23 cellular contexts compared by ENCODE assay signal in genomic region chr12:68350753-68351152, GRCh38. TPM values are rescaled to one million over a fixed set of nuclear protein-coding genes. Genes with fewer than 3 reads are reported as not detected.
DNase-seq lines count a peak whose midpoint lies in the region; ATAC-seq and TF ChIP-seq lines count a peak whose summit lies in the region.
"Had no signal": no experiment of that assay in that cellular context is flagged by ENCODE, and none has a peak within 500 bp of the region (broad histone marks: within the 10 kb centered on the region; RNA-seq: fewer than 3 reads in every experiment).

No MANE protein-coding gene starts in this region.

- no peak overlapping the region for H3K27ac ChIP-seq in caudate nucleus (ENCODE audit: low read depth, low read length)
- H3K27ac ChIP-seq: dorsolateral prefrontal cortex, heart right ventricle, pancreas, RWPE1 had no signal

- H3K4me3 ChIP-seq in adipocyte (ENCODE audit: low read length) (no peak overlapping the region), fibroblast of villous mesenchyme (ENCODE audit: low read depth, low read length) (no peak overlapping the region)
- H3K4me3 ChIP-seq: dorsolateral prefrontal cortex, GM23338, heart right ventricle, pancreas, sigmoid colon, transverse colon had no signal

- H3K27ac Mint-ChIP-seq in activated CD4-positive, alpha-beta T cell treated with anti-CD3 and anti-CD28 coated beads, Interleukin-2, amount 10 ng/mL, durations not matched to agents 7 days and 5 days = no peak overlapping the region
- H3K27ac Mint-ChIP-seq: activated CD8-positive, alpha-beta memory T cell treated with anti-CD3 and anti-CD28 coated beads, Interleukin-2, amount 10 ng/mL, durations not matched to agents 7 days and 5 days; activated naive CD8-positive, alpha-beta T cell treated with anti-CD3 and anti-CD28 coated beads for 36 hours; activated T-helper 17 cell treated with anti-CD3 and anti-CD28 coated beads, Interleukin-2, amount 50 U/mL, for 72 hours; GM23338; IgD-negative memory B cell had no signal

- H3K9ac ChIP-seq in adipocyte (ENCODE audit: low read length) = peak overlapping the region; percentile 4

- peaks cover 12% of the 10 kb centered on the region for H3K4me1 Mint-ChIP-seq in activated CD4-positive, alpha-beta T cell treated with anti-CD3 and anti-CD28 coated beads, Interleukin-2, amount 10 ng/mL, durations not matched to agents 7 days and 5 days

- CTCF ChIA-PET in activated CD4-positive, alpha-beta T cell treated with anti-CD3 and anti-CD28 coated beads, Interleukin-2, amount 10 ng/mL, durations not matched to agents 7 days and 5 days (lab: Charles Lee) = interaction anchor here (0.8 kb wide), 1 partner anchor 457 kb away, joined by 4 read pairs; the partner anchor contains the start of gene MDM2

- no peaks in the 10 kb centered on the region for H3K36me3 ChIP-seq in adipocyte (ENCODE audit: control insufficient read depth, insufficient read depth, low read length, severe bottlenecking)
- H3K36me3 ChIP-seq: heart right ventricle, pancreas, sigmoid colon, transverse colon had no signal

- no peak overlapping the region for H3K4me3 Mint-ChIP-seq in activated CD4-positive, alpha-beta T cell treated with anti-CD3 and anti-CD28 coated beads, Interleukin-2, amount 10 ng/mL, durations not matched to agents 7 days and 5 days
- H3K4me3 Mint-ChIP-seq: activated CD8-positive, alpha-beta memory T cell treated with anti-CD3 and anti-CD28 coated beads, Interleukin-2, amount 10 ng/mL, durations not matched to agents 7 days and 5 days; activated naive CD8-positive, alpha-beta T cell treated with anti-CD3 and anti-CD28 coated beads for 36 hours; activated T-helper 17 cell treated with anti-CD3 and anti-CD28 coated beads, Interleukin-2, amount 50 U/mL, for 72 hours; GM23338; IgD-negative memory B cell had no signal

- ATAC-seq in HG02798 (IDR thresholded peaks at IDR 0.05; ENCODE audit: poor library complexity, unreplicated experiment) = no peak
- ATAC-seq: activated CD8-positive, alpha-beta memory T cell treated with anti-CD3 and anti-CD28 coated beads, Interleukin-2, amount 10 ng/mL, durations not matched to agents 7 days and 5 days; activated T-helper 17 cell treated with anti-CD3 and anti-CD28 coated beads, Interleukin-2, amount 50 U/mL, for 72 hours; GM23338; heart right ventricle; pancreas; stimulated activated naive CD8-positive, alpha-beta T cell treated with anti-CD3 and anti-CD28 coated beads, Interleukin-15, Interleukin-2, amounts not matched to agents 100 U/mL and 50 U/mL, for 24 hours had no signal

- TF ChIP-seq CTCF in fibroblast of villous mesenchyme (IDR thresholded peaks at IDR 0.05; ENCODE audit: insufficient read depth, low read depth, low read length) = no peak

- peaks cover 29% of the 10 kb centered on the region for H3K4me1 ChIP-seq in adipocyte (ENCODE audit: control insufficient read depth, insufficient read depth, low read length)
- H3K4me1 ChIP-seq: heart right ventricle, pancreas had no signal

- H3K36me3 Mint-ChIP-seq in activated CD4-positive, alpha-beta T cell treated with anti-CD3 and anti-CD28 coated beads, Interleukin-2, amount 10 ng/mL, durations not matched to agents 7 days and 5 days (ENCODE audit: low read depth) = no peaks in the 10 kb centered on the region
- H3K36me3 Mint-ChIP-seq: activated naive CD8-positive, alpha-beta T cell treated with anti-CD3 and anti-CD28 coated beads for 36 hours had no signal

- DNase-seq in HS-5 (ENCODE audit: low read depth) (peak; percentile 30), adipocyte (ENCODE audit: low read depth) (peak; percentile 68), fibroblast of villous mesenchyme (ENCODE audit: low read depth) (peak; percentile 21), H4 (ENCODE audit: low spot score) (no peak), caudate nucleus (lab: John Stamatoyannopoulos, UW) (no peak)
- no peak for DNase-seq in activated CD4-positive, alpha-beta T cell treated with anti-CD3 and anti-CD28 coated beads, Interleukin-2, amount 10 ng/mL, durations not matched to agents 7 days and 5 days
- DNase-seq: activated CD4-positive, alpha-beta T cell treated with anti-CD3 and anti-CD28 coated beads for 1 hour; activated CD8-positive, alpha-beta memory T cell treated with anti-CD3 and anti-CD28 coated beads, Interleukin-2, amount 10 ng/mL, durations not matched to agents 7 days and 5 days; activated naive CD8-positive, alpha-beta T cell treated with anti-CD3 and anti-CD28 coated beads for 36 hours; heart right ventricle; MM.1S; NCI-H1694; pancreas; sigmoid colon; stimulated activated CD4-positive, alpha-beta T cell treated with anti-CD3 and anti-CD28 coated beads, Interleukin-1b, Interleukin-23, amount 100 ng/mL, for 48 hours; stimulated activated naive CD8-positive, alpha-beta T cell treated with anti-CD3 and anti-CD28 coated beads, Interleukin-15, Interleukin-2, amounts not matched to agents 100 U/mL and 50 U/mL, for 24 hours; transverse colon had no signal

- H3K9me3 ChIP-seq in adipocyte (ENCODE audit: control insufficient read depth, low read length) = no peaks in the 10 kb centered on the region
- H3K9me3 ChIP-seq: heart right ventricle, pancreas, sigmoid colon, transverse colon had no signal

- POLR2A ChIA-PET in activated CD4-positive, alpha-beta T cell treated with anti-CD3 and anti-CD28 coated beads, Interleukin-2, amount 10 ng/mL, durations not matched to agents 7 days and 5 days (lab: Charles Lee) = no interaction called here

- H3K9me3 Mint-ChIP-seq in activated CD4-positive, alpha-beta T cell treated with anti-CD3 and anti-CD28 coated beads, Interleukin-2, amount 10 ng/mL, durations not matched to agents 7 days and 5 days = no peaks in the 10 kb centered on the region
- H3K9me3 Mint-ChIP-seq: activated naive CD8-positive, alpha-beta T cell treated with anti-CD3 and anti-CD28 coated beads for 36 hours; activated T-helper 17 cell treated with anti-CD3 and anti-CD28 coated beads, Interleukin-2, amount 50 U/mL, for 72 hours; GM23338; IgD-negative memory B cell had no signal

- peaks cover 2% of the 10 kb centered on the region for H3K27me3 Mint-ChIP-seq in activated CD4-positive, alpha-beta T cell treated with anti-CD3 and anti-CD28 coated beads, Interleukin-2, amount 10 ng/mL, durations not matched to agents 7 days and 5 days
- H3K27me3 Mint-ChIP-seq: activated naive CD8-positive, alpha-beta T cell treated with anti-CD3 and anti-CD28 coated beads for 36 hours had no signal

- no peaks in the 10 kb centered on the region for H3K27me3 ChIP-seq in adipocyte (replicated peaks; ENCODE audit: control insufficient read depth, insufficient read depth, low read length)
- H3K27me3 ChIP-seq: pancreas, sigmoid colon, transverse colon had no signal

RNA-seq across cellular contexts. Expression of gene MDM1, which starts 18.6 kb away (rescaled TPM):
- total RNA-seq in fibroblast of villous mesenchyme = 13.0 and 13.5 TPM in 2 replicates
- total RNA-seq in activated CD4-positive, alpha-beta T cell treated with anti-CD3 and anti-CD28 coated beads, Interleukin-2, amount 10 ng/mL, durations not matched to agents 7 days and 5 days = 10 to 100 TPM; 25.2 to 28.4 TPM
- 8.4 and 13.4 TPM in 2 replicates for total RNA-seq in H4 (2014; rRNA removed; shearing (Covaris generic))

Comparison
In these comparisons a context has a peak if more than half of its experiments do, and no peak if none do; other contexts are left out.
1. DNase-seq: peak in HS-5 (single experiment), adipocyte (single experiment) and fibroblast of villous mesenchyme (single experiment); none in activated CD4-positive, alpha-beta T cell treated with anti-CD3 and anti-CD28 coated beads, Interleukin-2, amount 10 ng/mL, durations not matched to agents 7 days and 5 days (single experiment), H4 (single experiment) and caudate nucleus (0 of 61).